In the genomic region with DNA sequence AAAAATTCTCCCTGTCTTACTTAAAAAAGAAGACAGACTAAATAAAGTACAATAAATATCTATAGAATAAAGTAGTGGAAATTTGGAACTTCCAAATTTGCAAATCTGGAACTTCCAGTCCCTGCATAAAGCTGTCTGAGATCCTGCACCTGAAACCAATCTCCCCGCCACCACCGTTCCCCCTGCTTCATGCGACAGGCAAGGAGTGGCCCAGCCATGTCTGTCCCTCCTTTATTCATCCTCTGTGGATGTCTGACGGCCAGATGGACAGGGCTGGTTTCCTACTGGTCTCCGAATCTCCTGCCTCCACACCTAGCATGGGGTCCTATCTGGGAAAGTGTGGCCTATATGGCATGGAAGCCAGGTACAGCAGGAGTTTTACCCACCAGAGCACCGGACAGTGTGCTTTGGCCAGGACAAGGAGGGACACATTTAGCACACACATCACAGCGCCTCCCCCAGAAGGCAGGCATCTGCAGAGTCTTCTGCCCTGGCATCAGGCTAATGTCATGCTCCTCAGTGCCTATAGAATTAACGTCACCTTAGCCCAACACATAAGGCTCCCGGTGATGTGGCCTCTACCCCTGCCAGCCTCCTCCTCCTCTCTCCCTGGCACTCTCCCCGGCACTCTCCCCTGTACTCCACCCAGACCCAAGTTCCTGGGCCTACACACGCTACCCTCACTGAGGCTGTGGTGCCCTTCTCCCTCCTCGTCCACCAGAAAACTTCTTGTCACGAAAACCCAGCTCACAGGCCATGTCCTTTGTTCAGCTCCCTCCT, we compare ENCODE assay signal across 15 cellular contexts.
DNase-seq lines count a peak whose midpoint lies in the region; ATAC-seq, FAIRE-seq and TF ChIP-seq lines count a peak whose summit lies in the region.
"Had no signal": no experiment of that assay in that cellular context is flagged by ENCODE, and none has a peak within 500 bp of the region (broad histone marks: within the 10 kb centered on the region; RNA-seq: fewer than 3 reads in every experiment).

No MANE protein-coding gene starts in this region.

- no peaks in the 10 kb centered on the region for H3K27me3 Mint-ChIP-seq in activated B cell treated with CpG ODN at 0.5 μM for 24 hours
- H3K27me3 Mint-ChIP-seq in CD8-positive, alpha-beta memory T cell: no peaks in the 10 kb centered on the region
- H3K27me3 Mint-ChIP-seq: CD4-positive, alpha-beta T cell had no signal

- H3K36me3 Mint-ChIP-seq in activated B cell treated with CpG ODN at 0.5 μM for 24 hours (ENCODE audit: low read depth): no peaks in the 10 kb centered on the region
- peaks cover 0 to 2% (median 0%) of the 10 kb centered on the region in 3 donors for H3K36me3 Mint-ChIP-seq in CD8-positive, alpha-beta memory T cell

- H3K4me3 Mint-ChIP-seq in activated B cell treated with CpG ODN at 0.5 μM for 24 hours: peak overlapping the region; percentile 52
- H3K4me3 Mint-ChIP-seq in CD8-positive, alpha-beta memory T cell: no peak overlapping the region
- H3K4me3 Mint-ChIP-seq: CD4-positive, alpha-beta T cell had no signal

- H3K9me3 Mint-ChIP-seq in activated B cell treated with CpG ODN at 0.5 μM for 24 hours: no peaks in the 10 kb centered on the region
- H3K9me3 Mint-ChIP-seq in CD8-positive, alpha-beta memory T cell: no peaks in the 10 kb centered on the region
- H3K9me3 Mint-ChIP-seq: CD4-positive, alpha-beta T cell had no signal

- H3K4me2 ChIP-seq in smooth muscle cell: peak overlapping the region; percentile 60

- H3K4me1 ChIP-seq in HEK293 (ENCODE audit: control insufficient read depth, insufficient read depth, low read length) (peaks cover 7% of the 10 kb centered on the region; the same call in 1 of the 2 replicates), kidney (ENCODE audit: control insufficient read depth in 1 of 2, insufficient read depth in 1 of 2, low read depth in 1 of 2, low read length in 2 of 2) (peaks cover 11 to 12% of the 10 kb centered on the region in 2 donors), smooth muscle cell (ENCODE audit: low read depth) (peaks cover 6% of the 10 kb centered on the region)
- H3K4me1 ChIP-seq in CD8-positive, alpha-beta memory T cell (ENCODE audit: insufficient read depth, low read length): no peaks in the 10 kb centered on the region

- no peak for FAIRE-seq in kidney (lab: Jason Lieb, UNC)

- H3K9me3 ChIP-seq in HEK293 (ENCODE audit: control insufficient read depth, insufficient read depth, low read depth, low read length) (no peaks in the 10 kb centered on the region), kidney (ENCODE audit: control insufficient read depth in 1 of 2, low read length in 2 of 2) (no peaks in the 10 kb centered on the region), smooth muscle cell (replicated peaks; ENCODE audit: low read depth) (no peaks in the 10 kb centered on the region)
- H3K9me3 ChIP-seq in CD8-positive, alpha-beta memory T cell (ENCODE audit: low read length): no peaks in the 10 kb centered on the region
- H3K9me3 ChIP-seq: uterus had no signal

- WGBS in smooth muscle cell (ENCODE audit: low lambda C conversion rate): 98% methylated on average over 13 of the region's 13 CpGs

- DNase-seq in activated B cell treated with CpG ODN at 0.5 μM for 24 hours (no peak), kidney (peak; percentile 52), smooth muscle cell (lab: John Stamatoyannopoulos, UW; ENCODE audit: unreplicated experiment) (no peak)
- DNase-seq in CD8-positive, alpha-beta memory T cell: no peak
- DNase-seq: activated CD8-positive, alpha-beta memory T cell treated with anti-CD3 and anti-CD28 coated beads for 24 hours; activated gamma-delta T cell; CD4-positive, alpha-beta T cell; effector memory CD4-positive, alpha-beta T cell; EL; KBM-7; uterus had no signal

- no peak for TF ChIP-seq CTCF in HEK293 (tag by site-specific recombination; IDR thresholded peaks at IDR 0.05)
- TF ChIP-seq CTCF in activated B cell treated with CpG ODN at 0.5 μM for 24 hours (IDR thresholded peaks at IDR 0.05): no peak
- no peak for TF ChIP-seq CTCF in kidney (IDR thresholded peaks at IDR 0.05; ENCODE audit: borderline replicate concordance, extremely low read depth, insufficient read depth)
- TF ChIP-seq CTCF in smooth muscle cell (IDR thresholded peaks at IDR 0.05; ENCODE audit: borderline replicate concordance, insufficient read depth, poor library complexity, severe bottlenecking): no peak

- peaks cover 13% of the 10 kb centered on the region for H3F3A ChIP-seq in smooth muscle cell (ENCODE audit: low read depth)

- peak overlapping the region; percentile 91 for H3K27ac Mint-ChIP-seq in activated B cell treated with CpG ODN at 0.5 μM for 24 hours
- H3K27ac Mint-ChIP-seq in CD8-positive, alpha-beta memory T cell: peak overlapping the region in 2 of 8 donors; percentile 25 to 33
- H3K27ac Mint-ChIP-seq: CD4-positive, alpha-beta T cell had no signal

- peaks cover 85% of the 10 kb centered on the region for H3K4me1 Mint-ChIP-seq in activated B cell treated with CpG ODN at 0.5 μM for 24 hours
- no peaks in the 10 kb centered on the region for H3K4me1 Mint-ChIP-seq in CD8-positive, alpha-beta memory T cell

- POLR2A ChIA-PET in HEK293 (lab: Yijun Ruan, JAX): no interaction called here
- POLR2A ChIA-PET in activated B cell treated with CpG ODN at 0.5 μM for 24 hours (lab: Charles Lee): interaction anchor here (0.5 to 2.6 kb wide), 6 partner anchors 19 to 861 kb away, joined by 3 to 15 read pairs (median 5); no protein-coding TSS in a partner anchor
- POLR2A ChIA-PET in CD8-positive, alpha-beta memory T cell (lab: Charles Lee): no interaction called here

- no peaks in the 10 kb centered on the region for H3K27me3 ChIP-seq in smooth muscle cell (ENCODE audit: low read depth)
- no peaks in the 10 kb centered on the region for H3K27me3 ChIP-seq in CD8-positive, alpha-beta memory T cell (ENCODE audit: insufficient read depth, low read length, poor library complexity, severe bottlenecking)
- H3K27me3 ChIP-seq: foreskin keratinocyte, uterus had no signal

- intact Hi-C loops in activated B cell treated with CpG ODN at 0.5 μM for 24 hours (cut with micrococcal nuclease): loop anchor here (10.0 kb wide), 2 partner anchors 225 to 425 kb away; no protein-coding TSS in a partner anchor
- intact Hi-C loops in kidney (cut with DNase I): loop anchor here (10.0 kb wide), 1 partner anchor 415 kb away; a partner anchor contains a TSS

- H2AFZ ChIP-seq in smooth muscle cell (ENCODE audit: low read depth): no peak overlapping the region

- CTCF ChIA-PET in HEK293 (lab: Yijun Ruan, JAX) (interaction anchor here (0.7 kb wide), 1 partner anchor 24 kb away, joined by 3 read pairs; no protein-coding TSS in a partner anchor), activated B cell treated with CpG ODN at 0.5 μM for 24 hours (lab: Charles Lee) (interaction anchor here (1.0 to 1.2 kb wide), 2 partner anchors 30 to 417 kb away, joined by 3 to 6 read pairs; no protein-coding TSS in a partner anchor)
- CTCF ChIA-PET in CD8-positive, alpha-beta memory T cell (lab: Charles Lee): interaction anchor here (0.9 to 1.7 kb wide), 3 partner anchors 418 to 427 kb away, joined by 3 to 6 read pairs (median 3); no protein-coding TSS in a partner anchor

- no peak overlapping the region for H3K4me3 ChIP-seq in HEK293 (ENCODE audit: low read depth, low read length)
- no peak overlapping the region for H3K4me3 ChIP-seq in kidney (ENCODE audit: low read length in 2 of 2)
- H3K4me3 ChIP-seq in smooth muscle cell: no peak overlapping the region
- H3K4me3 ChIP-seq in CD8-positive, alpha-beta memory T cell (ENCODE audit: low read length): no peak overlapping the region
- H3K4me3 ChIP-seq: uterus had no signal

- H3K36me3 ChIP-seq in HEK293 (ENCODE audit: control insufficient read depth in 2 of 2, insufficient read depth in 1 of 2, low read length in 2 of 2) (no peaks in the 10 kb centered on the region), kidney (ENCODE audit: control insufficient read depth in 1 of 2, insufficient read depth in 2 of 2, low read length in 2 of 2) (no peaks in the 10 kb centered on the region), smooth muscle cell (ENCODE audit: low read depth) (no peaks in the 10 kb centered on the region)
- H3K36me3 ChIP-seq in CD8-positive, alpha-beta memory T cell (ENCODE audit: insufficient read depth, low read length): no peaks in the 10 kb centered on the region
- H3K36me3 ChIP-seq: uterus had no signal

- H3K9ac ChIP-seq in kidney (ENCODE audit: low read length in 2 of 2) (no peak overlapping the region), smooth muscle cell (ENCODE audit: low read depth) (peak overlapping the region; percentile 51)

- H3K79me2 ChIP-seq in smooth muscle cell (ENCODE audit: low read depth): no peaks in the 10 kb centered on the region

- H4K20me1 ChIP-seq in smooth muscle cell (ENCODE audit: low read depth): no peaks in the 10 kb centered on the region

- ATAC-seq in activated B cell treated with CpG ODN at 0.5 μM for 24 hours (ENCODE audit: low read depth) (no peak), GM21390 (IDR thresholded peaks at IDR 0.05; ENCODE audit: unreplicated experiment) (no peak), GM19467 (IDR thresholded peaks at IDR 0.05; ENCODE audit: unreplicated experiment) (no peak)
- ATAC-seq: foreskin keratinocyte had no signal

- H3K27ac ChIP-seq in HEK293 (ENCODE audit: extremely low read depth, low read depth, low read length) (no peak overlapping the region), kidney (ENCODE audit: low read depth in 2 of 2, low read length in 2 of 2) (peak overlapping the region in 1 of 2 donors; percentile 41), smooth muscle cell (ENCODE audit: low read depth) (peak overlapping the region; percentile 96)
- no peak overlapping the region for H3K27ac ChIP-seq in CD8-positive, alpha-beta memory T cell (ENCODE audit: low read depth, low read length)
- H3K27ac ChIP-seq: foreskin keratinocyte, uterus had no signal
